In the genomic region with DNA sequence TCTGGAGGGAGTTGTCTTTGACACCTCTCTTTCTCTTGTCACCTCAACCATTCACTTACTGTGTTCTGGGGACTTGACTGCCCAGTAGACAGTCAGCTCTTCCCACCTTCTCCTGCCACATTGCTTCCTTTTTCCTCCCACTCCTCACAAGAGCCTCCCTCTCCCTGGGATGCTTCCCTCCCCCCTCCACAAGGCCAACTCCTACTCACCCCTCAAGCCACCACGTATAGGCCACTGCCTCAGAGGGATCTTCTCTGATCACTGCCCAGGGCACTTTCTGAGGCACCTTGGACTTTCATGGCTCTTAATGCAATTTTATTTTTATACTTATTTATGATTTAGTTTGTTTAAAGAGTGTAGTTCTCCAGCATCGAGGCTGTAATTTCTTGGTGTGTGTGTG, we compare ENCODE assay signal across 15 cellular contexts. TPM values are rescaled to one million over a fixed set of nuclear protein-coding genes. Genes with fewer than 3 reads are reported as not detected.
DNase-seq lines count a peak whose midpoint lies in the region; ATAC-seq and TF ChIP-seq lines count a peak whose summit lies in the region.
"Had no signal": no experiment of that assay in that cellular context is flagged by ENCODE, and none has a peak within 500 bp of the region (broad histone marks: within the 10 kb centered on the region; RNA-seq: fewer than 3 reads in every experiment).

No MANE protein-coding gene starts in this region.

- H3K27ac ChIP-seq in left ventricle myocardium inferior (replicated peaks) (peak overlapping the region; percentile 77), RWPE2 (ENCODE audit: poor library complexity, severe bottlenecking) (peak overlapping the region; percentile 85), esophagus muscularis mucosa (replicated peaks in 1 of 4) (no peak overlapping the region), OCI-LY7 (ENCODE audit: low read depth, low read length, poor library complexity, severe bottlenecking) (no peak overlapping the region)
- H3K27ac ChIP-seq: BLaER1 had no signal

- H3K9me3 ChIP-seq in left ventricle myocardium inferior (replicated peaks) = no peaks in the 10 kb centered on the region
- H3K9me3 ChIP-seq in RWPE2 (ENCODE audit: severe bottlenecking) = no peaks in the 10 kb centered on the region
- H3K9me3 ChIP-seq in esophagus muscularis mucosa = no peaks in the 10 kb centered on the region
- no peaks in the 10 kb centered on the region for H3K9me3 ChIP-seq in OCI-LY7 (ENCODE audit: low read length)
- H3K9me3 ChIP-seq: BLaER1 had no signal

- ATAC-seq in Right ventricle myocardium superior (ENCODE audit: poor library complexity) (no peak), RWPE2 (ENCODE audit: low read depth) (no peak)

- H4K20me1 ChIP-seq in OCI-LY7 (ENCODE audit: insufficient read depth, low read length) = no peaks in the 10 kb centered on the region
- H4K20me1 ChIP-seq: BLaER1 had no signal

- no TSS peak for BruUV-seq in OCI-LY7 (replicated peaks; lab: Mats Ljungman, UMichigan)

- H3K4me2 ChIP-seq in OCI-LY7 (ENCODE audit: low read length) = no peak overlapping the region
- H3K4me2 ChIP-seq: BLaER1 had no signal

- intact Hi-C loops in left ventricle myocardium inferior (cut with micrococcal nuclease) (no loop called here), Right ventricle myocardium superior (cut with DNase I) (no loop called here), esophagus muscularis mucosa (cut with DNase I) (no loop called here), OCI-LY7 (cut with micrococcal nuclease; ENCODE audit: unreplicated experiment) (no loop called here)

- H3K79me2 ChIP-seq in OCI-LY7 (ENCODE audit: insufficient read depth, low read depth, low read length) = no peaks in the 10 kb centered on the region

- TF ChIP-seq EP300 in esophagus muscularis mucosa (IDR thresholded peaks at IDR 0.05) = no peak

- CTCF ChIA-PET in OCI-LY7 (lab: Charles Lee; ENCODE audit: unreplicated experiment) = no interaction called here

- no peak for DNase-seq in left ventricle myocardium inferior
- DNase-seq in Right ventricle myocardium superior = no peak
- DNase-seq in RWPE2 (ENCODE audit: low spot score) = no peak
- DNase-seq in esophagus muscularis mucosa (ENCODE audit: extremely low spot score) = peak; percentile 64
- DNase-seq in hypothalamus (lab: John Stamatoyannopoulos, UW) = no peak
- DNase-seq in DMS53 (lab: John Stamatoyannopoulos, UW) = no peak
- DNase-seq in OCI-LY7 (ENCODE audit: low spot score) = no peak
- DNase-seq in GM13977 (ENCODE audit: low spot score) = no peak
- DNase-seq: 8988T; CD4-positive, alpha-beta memory T cell; DND-41; GDM1; GOT3; H9 had no signal

- no peak overlapping the region for H3K4me3 ChIP-seq in left ventricle myocardium inferior
- no peak overlapping the region for H3K4me3 ChIP-seq in RWPE2 (ENCODE audit: severe bottlenecking)
- H3K4me3 ChIP-seq in esophagus muscularis mucosa = no peak overlapping the region
- no peak overlapping the region for H3K4me3 ChIP-seq in OCI-LY7 (ENCODE audit: low read depth, low read length, poor library complexity, severe bottlenecking)
- H3K4me3 ChIP-seq: BLaER1 had no signal

- TF ChIP-seq CTCF in left ventricle myocardium inferior (IDR thresholded peaks at IDR 0.05; ENCODE audit: borderline replicate concordance) (no peak), RWPE2 (IDR thresholded peaks at IDR 0.05; ENCODE audit: poor library complexity, severe bottlenecking) (no peak), esophagus muscularis mucosa (IDR thresholded peaks at IDR 0.05) (no peak), OCI-LY7 (conservative IDR thresholded peaks at IDR 0.05; ENCODE audit: low read length) (no peak), GM13977 (IDR thresholded peaks at IDR 0.05; ENCODE audit: extremely low read depth, insufficient read depth, missing control alignments) (no peak)

- no peak overlapping the region for H2AFZ ChIP-seq in OCI-LY7 (ENCODE audit: low read length)

- no peak for TF ChIP-seq POLR2A in esophagus muscularis mucosa (IDR thresholded peaks at IDR 0.05; ENCODE audit: low read depth)

- in situ Hi-C loops in GM13977 (cut with MboI; ENCODE audit: low pct_unique_long_range_greater_than_20kb, low sequenced_read_pairs, unreplicated experiment) = no loop called here

- H3K27me3 ChIP-seq in left ventricle myocardium inferior (ENCODE audit: low read depth) = no peaks in the 10 kb centered on the region
- no peaks in the 10 kb centered on the region for H3K27me3 ChIP-seq in RWPE2 (ENCODE audit: insufficient read depth, poor library complexity, severe bottlenecking)
- no peaks in the 10 kb centered on the region for H3K27me3 ChIP-seq in esophagus muscularis mucosa
- H3K27me3 ChIP-seq: BLaER1 had no signal

- H3K4me1 ChIP-seq in left ventricle myocardium inferior (peaks cover 82% of the 10 kb centered on the region), RWPE2 (ENCODE audit: insufficient read depth, poor library complexity, severe bottlenecking) (peaks cover 27% of the 10 kb centered on the region), esophagus muscularis mucosa (peaks cover 0 to 18% (median 0%) of the 10 kb centered on the region in 4 donors), OCI-LY7 (ENCODE audit: insufficient read depth, low read length, poor library complexity, severe bottlenecking) (no peaks in the 10 kb centered on the region)
- H3K4me1 ChIP-seq: BLaER1 had no signal

- no peaks in the 10 kb centered on the region for H3K9me2 ChIP-seq in OCI-LY7 (ENCODE audit: insufficient read depth, low read length)

- H3K36me3 ChIP-seq in left ventricle myocardium inferior (no peaks in the 10 kb centered on the region), RWPE2 (ENCODE audit: low read depth) (peaks cover 57% of the 10 kb centered on the region), esophagus muscularis mucosa (no peaks in the 10 kb centered on the region), OCI-LY7 (ENCODE audit: insufficient read depth, low read length) (no peaks in the 10 kb centered on the region)
- H3K36me3 ChIP-seq: BLaER1 had no signal

- 88% methylated on average over 2 of the region's 2 CpGs for WGBS in esophagus muscularis mucosa

- POLR2A ChIA-PET in OCI-LY7 (lab: Charles Lee) = no interaction called here

RNA-seq across cellular contexts. Expression of gene THSD4, which starts 23.2 kb away (rescaled TPM):
- total RNA-seq in left ventricle myocardium inferior (95.8 TPM), Right ventricle myocardium superior (75.6 TPM), esophagus muscularis mucosa (1 to 10 TPM; 3.2 to 6.6 (median 5.6) TPM), OCI-LY7 (2022) (not detected in 2 replicates)
- total RNA-seq in OCI-LY7 (2014; rRNA removed; shearing (Covaris generic)) = not detected in 2 replicates
- total RNA-seq: CD4-positive, alpha-beta memory T cell had no signal

Comparison
In these comparisons a context has a peak if more than half of its experiments do, and no peak if none do; other contexts are left out.
1. H3K27ac ChIP-seq: peak in left ventricle myocardium inferior (single experiment) and RWPE2 (single experiment); none in esophagus muscularis mucosa (0 of 4) and OCI-LY7 (single experiment).
2. RNA of gene THSD4, which starts 23.2 kb away (total RNA-seq): 95.8 TPM in left ventricle myocardium inferior (single experiment) and 75.6 TPM in Right ventricle myocardium superior (single experiment); 3.2 to 6.6 TPM in esophagus muscularis mucosa and not detected in OCI-LY7; every median in the first group is over 10 times any median in the second.